In the genomic region with DNA sequence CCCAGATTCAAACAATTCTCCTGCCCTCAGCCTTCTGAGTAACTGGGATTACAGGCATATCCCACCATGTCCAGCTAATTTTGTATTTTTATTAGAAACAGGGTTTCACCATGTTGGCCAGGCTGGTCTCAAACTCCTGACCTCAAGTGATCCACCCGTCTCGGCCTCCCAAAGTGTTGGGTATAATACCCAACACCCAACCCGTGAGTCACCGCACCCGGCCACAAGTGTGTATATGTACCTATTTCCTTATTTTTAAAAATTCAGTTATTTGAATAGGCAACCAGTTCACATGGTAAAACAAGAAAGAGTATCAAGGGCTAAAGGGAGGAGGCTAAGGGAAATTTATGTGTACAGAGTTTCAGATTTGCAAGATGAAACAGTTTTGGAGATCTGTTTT, we compare ENCODE assay signal across 15 cellular contexts.
"Had no signal": no experiment of that assay in that cellular context is flagged by ENCODE, and none has a peak within 500 bp of the region (broad histone marks: within the 10 kb centered on the region; RNA-seq: fewer than 3 reads in every experiment).

No MANE protein-coding gene starts in this region.

- H3K4me1 ChIP-seq: gastrocnemius medialis, neural progenitor cell, pancreas, thyroid gland had no signal

- H3K4me3 Mint-ChIP-seq: activated naive CD4-positive, alpha-beta T cell treated with anti-CD3 and anti-CD28 coated beads for 36 hours; neural progenitor cell had no signal

- H3K27ac ChIP-seq: cardiac muscle cell, epithelial cell of prostate, gastrocnemius medialis, neural progenitor cell, pancreas, thyroid gland had no signal

- H3K9me3 ChIP-seq: gastrocnemius medialis, pancreas, thyroid gland had no signal

- H3K27me3 ChIP-seq: cardiac muscle cell, gastrocnemius medialis, neural progenitor cell, pancreas, thyroid gland had no signal

- H3K9me3 Mint-ChIP-seq: activated naive CD4-positive, alpha-beta T cell treated with anti-CD3 and anti-CD28 coated beads for 36 hours; neural progenitor cell had no signal

- H3K4me1 Mint-ChIP-seq: neural progenitor cell had no signal

- H3K4me3 ChIP-seq: cardiac muscle cell, gastrocnemius medialis, neural progenitor cell, pancreas, thyroid gland had no signal

- ATAC-seq: activated CD4-positive, CD25-positive, alpha-beta regulatory T cell treated with anti-CD3 and anti-CD28 coated beads, Interleukin-2, amount 50 U/mL, for 24 hours; gastrocnemius medialis; left lobe of liver; pancreas had no signal

- H3K27ac Mint-ChIP-seq: activated naive CD4-positive, alpha-beta T cell treated with anti-CD3 and anti-CD28 coated beads for 36 hours; neural progenitor cell had no signal

- DNase-seq: activated CD4-positive, alpha-beta T cell treated with anti-CD3 and anti-CD28 coated beads, Interleukin-2, amount 50 U/mL, for 4 hours; activated naive CD4-positive, alpha-beta T cell treated with anti-CD3 and anti-CD28 coated beads for 36 hours; cortex of kidney; effector CD8-positive, alpha-beta T cell; gastrocnemius medialis; islet precursor cell; mammary epithelial cell; pancreas; stimulated activated CD4-positive, alpha-beta T cell treated with anti-CD3 and anti-CD28 coated beads, Interleukin-12 subunit alpha, Interleukin-12 subunit beta, amount 100 ng/mL, for 4 hours; thyroid gland had no signal

- H3K36me3 ChIP-seq: neural progenitor cell had no signal
